ENCODE assay signal across 1 cellular context in the genomic region with DNA sequence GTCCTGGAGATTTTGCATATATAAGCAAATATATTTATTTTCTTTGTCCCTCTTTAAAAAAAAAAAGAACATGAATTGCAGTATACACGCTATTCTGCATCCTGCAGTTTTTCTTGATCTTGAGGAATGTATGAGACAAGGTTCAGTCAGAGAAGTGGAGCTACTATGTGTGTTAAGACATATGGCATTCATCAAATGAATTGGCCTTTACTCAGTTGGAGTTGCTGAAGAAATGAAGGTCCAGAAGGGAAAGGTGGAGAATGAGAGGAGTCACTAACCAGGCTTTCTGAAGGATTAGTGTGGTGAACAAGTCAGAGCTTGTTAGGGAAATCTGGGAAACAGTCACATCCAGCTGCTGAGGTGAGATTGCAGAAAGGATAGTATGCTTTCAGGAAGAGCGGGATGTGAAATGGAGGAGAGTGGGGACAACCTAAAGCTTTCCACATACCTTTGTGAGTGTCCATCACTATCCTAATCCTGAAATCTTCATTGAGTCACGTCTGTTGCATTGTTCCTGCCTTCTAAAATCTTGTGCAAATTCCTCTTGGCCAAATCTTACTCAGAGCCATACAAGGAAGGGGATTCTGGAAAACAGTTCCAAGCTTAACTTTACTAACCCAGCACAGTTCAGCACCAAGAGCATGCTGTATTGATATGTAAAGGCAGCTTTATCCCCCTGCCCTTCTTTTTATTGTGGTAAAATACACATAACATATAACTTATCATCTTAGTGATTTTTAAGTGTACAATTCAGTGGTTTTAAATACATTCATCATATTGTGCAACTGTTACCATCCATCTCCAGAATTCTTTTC.
TF ChIP-seq lines count a peak whose summit lies in the region.

No MANE protein-coding gene starts in this region.

TF ChIP-seq in H1, 55 proteins besides CTCF, POLR2A, EP300 and RAD21 (continued from another document):
- TF ChIP-seq KDM4A (IDR thresholded peaks at IDR 0.05; ENCODE audit: low read depth, low read length, severe bottlenecking) (no peak), FOSL1 (IDR thresholded peaks at IDR 0.05; ENCODE audit: insufficient read depth, low read depth, low read length) (no peak), GABPA (IDR thresholded peaks at IDR 0.05; ENCODE audit: borderline replicate concordance, insufficient read depth, low read length) (no peak), CHD1 (IDR thresholded peaks at IDR 0.05; ENCODE audit: low read depth, low read length) (no peak)
